ENCODE assay signal across 11 cellular contexts in the genomic region with DNA sequence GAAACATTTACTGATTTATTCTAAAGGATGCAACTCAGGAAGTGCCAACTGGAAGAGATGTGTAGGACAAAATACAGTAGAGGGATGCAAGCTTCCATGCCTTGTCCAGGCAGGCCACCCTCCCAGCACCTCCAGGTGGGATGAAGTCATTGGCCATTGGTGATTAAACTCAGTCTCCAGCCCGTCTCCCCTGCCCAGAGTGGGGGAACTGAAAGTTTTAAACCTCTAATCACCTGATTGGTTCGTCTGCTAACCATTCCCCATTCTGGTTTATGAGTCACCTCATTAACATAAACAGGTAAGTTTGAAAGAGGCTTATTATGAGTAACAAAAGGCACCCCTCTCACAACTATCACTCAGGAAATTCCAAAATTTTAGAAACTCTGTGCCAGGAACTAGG. TPM values are rescaled to one million over a fixed set of nuclear protein-coding genes. Genes with fewer than 3 reads are reported as not detected.
DNase-seq lines count a peak whose midpoint lies in the region; ATAC-seq, FAIRE-seq and TF ChIP-seq lines count a peak whose summit lies in the region.
"Had no signal": no experiment of that assay in that cellular context is flagged by ENCODE, and none has a peak within 500 bp of the region (broad histone marks: within the 10 kb centered on the region; RNA-seq: fewer than 3 reads in every experiment).

No MANE protein-coding gene starts in this region.

- H3K36me3 ChIP-seq in small intestine (ENCODE audit: control insufficient read depth in 2 of 2, insufficient read depth in 2 of 2, low read length in 2 of 2), result no peaks in the 10 kb centered on the region

- H3K4me1 Mint-ChIP-seq in activated naive CD4-positive, alpha-beta T cell treated with anti-CD3 and anti-CD28 coated beads, Interleukin-2, amount 50 U/mL, for 24 hours, result peaks cover 96% of the 10 kb centered on the region
- peaks cover 91% of the 10 kb centered on the region for H3K4me1 Mint-ChIP-seq in activated CD8-positive, alpha-beta T cell treated with anti-CD3 and anti-CD28 coated beads for 36 hours (ENCODE audit: low read depth)
- H3K4me1 Mint-ChIP-seq in stimulated activated naive B cell treated with anti-CD40 and anti-IgM and Interleukin-4, amounts not matched to agents 10 μg/mL and 1 μg/mL and 100 μg/mL, for 72 hours, result peaks cover 69 to 97% of the 10 kb centered on the region in 2 donors

- TF ChIP-seq CTCF in activated CD8-positive, alpha-beta T cell treated with anti-CD3 and anti-CD28 coated beads for 36 hours (IDR thresholded peaks at IDR 0.05), result no peak

- ATAC-seq in HG02588 (IDR thresholded peaks at IDR 0.05; ENCODE audit: unreplicated experiment), result peak; percentile 25
- ATAC-seq in activated CD8-positive, alpha-beta T cell treated with anti-CD3 and anti-CD28 coated beads for 36 hours, result peak; percentile 13
- ATAC-seq in stimulated activated naive B cell treated with anti-CD40 and anti-IgM and Interleukin-4, amounts not matched to agents 10 μg/mL and 1 μg/mL and 100 μg/mL, for 72 hours (replicated peaks), result peak; percentile 36 to 48

- peaks cover 0 to 16% of the 10 kb centered on the region in 2 donors for H3K4me1 ChIP-seq in small intestine (ENCODE audit: control insufficient read depth in 2 of 2, insufficient read depth in 1 of 2, low read depth in 1 of 2, low read length in 1 of 2)

- no peak for DNase-seq in activated naive CD4-positive, alpha-beta T cell (lab: John Stamatoyannopoulos, UW)
- DNase-seq in activated CD8-positive, alpha-beta T cell treated with anti-CD3 and anti-CD28 coated beads for 36 hours, result peak; percentile 28
- DNase-seq in stimulated activated naive B cell treated with anti-CD40 and anti-IgM and Interleukin-4, amounts not matched to agents 10 μg/mL and 1 μg/mL and 100 μg/mL, for 72 hours, result peak; percentile 35
- DNase-seq in small intestine, result no peak
- DNase-seq in NCI-H524 treated with DMSO at 0.1 percent for 48 hours (lab: John Stamatoyannopoulos, UW), result no peak
- DNase-seq in NCI-H1436 treated with DMSO at 0.1 percent for 48 hours (lab: John Stamatoyannopoulos, UW), result no peak
- DNase-seq: dorsolateral prefrontal cortex; NCI-H2029; stimulated activated naive CD4-positive, alpha-beta T cell had no signal

- H3K27ac Mint-ChIP-seq in activated naive CD4-positive, alpha-beta T cell treated with anti-CD3 and anti-CD28 coated beads, Interleukin-2, amount 50 U/mL, for 24 hours, result peak overlapping the region; percentile 87
- H3K27ac Mint-ChIP-seq in activated CD8-positive, alpha-beta T cell treated with anti-CD3 and anti-CD28 coated beads for 36 hours, result peak overlapping the region; percentile 97
- peak overlapping the region; percentile 76 for H3K27ac Mint-ChIP-seq in stimulated activated naive B cell treated with anti-CD40 and anti-IgM and Interleukin-4, amounts not matched to agents 10 μg/mL and 1 μg/mL and 100 μg/mL, for 72 hours

- no peak overlapping the region for H3K27ac ChIP-seq in small intestine (ENCODE audit: low read depth in 1 of 2, low read length in 1 of 2)
- H3K27ac ChIP-seq: dorsolateral prefrontal cortex had no signal

- 74 to 83% (median 77%) methylated on average over 2 of the region's 2 CpGs for WGBS in small intestine, 3 donors

- H3K27me3 ChIP-seq in small intestine (ENCODE audit: control insufficient read depth in 2 of 2, insufficient read depth in 2 of 2, low read length in 2 of 2), result no peaks in the 10 kb centered on the region
- H3K27me3 ChIP-seq: dorsolateral prefrontal cortex had no signal

- intact Hi-C loops in activated CD8-positive, alpha-beta T cell treated with anti-CD3 and anti-CD28 coated beads for 36 hours (cut with micrococcal nuclease), result no loop called here

- CTCF ChIA-PET in activated CD8-positive, alpha-beta T cell treated with anti-CD3 and anti-CD28 coated beads for 36 hours (lab: Charles Lee), result interaction anchor here (1.3 to 2.4 kb wide), 3 partner anchors 48 to 376 kb away, joined by 3 to 8 read pairs (median 4); a partner anchor contains a TSS

- no peaks in the 10 kb centered on the region for H3K9me3 ChIP-seq in small intestine (ENCODE audit: control insufficient read depth, low read depth)

- peaks cover 80% of the 10 kb centered on the region for H3K36me3 Mint-ChIP-seq in activated naive CD4-positive, alpha-beta T cell treated with anti-CD3 and anti-CD28 coated beads, Interleukin-2, amount 50 U/mL, for 24 hours
- H3K36me3 Mint-ChIP-seq in activated CD8-positive, alpha-beta T cell treated with anti-CD3 and anti-CD28 coated beads for 36 hours (ENCODE audit: low read depth), result peaks cover 81% of the 10 kb centered on the region
- H3K36me3 Mint-ChIP-seq in stimulated activated naive B cell treated with anti-CD40 and anti-IgM and Interleukin-4, amounts not matched to agents 10 μg/mL and 1 μg/mL and 100 μg/mL, for 72 hours, result peaks cover 49 to 75% of the 10 kb centered on the region in 2 donors

- H3K4me3 Mint-ChIP-seq in activated naive CD4-positive, alpha-beta T cell treated with anti-CD3 and anti-CD28 coated beads, Interleukin-2, amount 50 U/mL, for 24 hours, result peak overlapping the region; percentile 97
- H3K4me3 Mint-ChIP-seq in activated CD8-positive, alpha-beta T cell treated with anti-CD3 and anti-CD28 coated beads for 36 hours, result peak overlapping the region; percentile 47
- peak overlapping the region in 1 of 2 donors; percentile 26 for H3K4me3 Mint-ChIP-seq in stimulated activated naive B cell treated with anti-CD40 and anti-IgM and Interleukin-4, amounts not matched to agents 10 μg/mL and 1 μg/mL and 100 μg/mL, for 72 hours

- no peak for FAIRE-seq in small intestine (lab: Jason Lieb, UNC)

- POLR2A ChIA-PET in activated CD8-positive, alpha-beta T cell treated with anti-CD3 and anti-CD28 coated beads for 36 hours (lab: Charles Lee), result interaction anchor here (1.2 to 12.8 kb wide), 6 partner anchors 8 to 35 kb away, joined by 3 to 147 read pairs (median 28); a partner anchor contains a TSS

- H3K27me3 Mint-ChIP-seq in activated naive CD4-positive, alpha-beta T cell treated with anti-CD3 and anti-CD28 coated beads, Interleukin-2, amount 50 U/mL, for 24 hours, result no peaks in the 10 kb centered on the region
- no peaks in the 10 kb centered on the region for H3K27me3 Mint-ChIP-seq in activated CD8-positive, alpha-beta T cell treated with anti-CD3 and anti-CD28 coated beads for 36 hours
- H3K27me3 Mint-ChIP-seq in stimulated activated naive B cell treated with anti-CD40 and anti-IgM and Interleukin-4, amounts not matched to agents 10 μg/mL and 1 μg/mL and 100 μg/mL, for 72 hours, result no peaks in the 10 kb centered on the region

- H3K9me3 Mint-ChIP-seq in activated naive CD4-positive, alpha-beta T cell treated with anti-CD3 and anti-CD28 coated beads, Interleukin-2, amount 50 U/mL, for 24 hours, result peaks cover 8% of the 10 kb centered on the region
- H3K9me3 Mint-ChIP-seq in activated CD8-positive, alpha-beta T cell treated with anti-CD3 and anti-CD28 coated beads for 36 hours, result peaks cover 1% of the 10 kb centered on the region
- no peaks in the 10 kb centered on the region for H3K9me3 Mint-ChIP-seq in stimulated activated naive B cell treated with anti-CD40 and anti-IgM and Interleukin-4, amounts not matched to agents 10 μg/mL and 1 μg/mL and 100 μg/mL, for 72 hours

- no peak overlapping the region for H3K4me3 ChIP-seq in small intestine (ENCODE audit: low read depth in 1 of 2, low read length in 2 of 2)
- H3K4me3 ChIP-seq: dorsolateral prefrontal cortex had no signal

RNA-seq across cellular contexts. Expression of a gene that starts 8.1 kb away (rescaled TPM):
- total RNA-seq in activated CD8-positive, alpha-beta T cell treated with anti-CD3 and anti-CD28 coated beads for 36 hours, result 100 to 1,000 TPM; 135 to 141 TPM
- polyA plus RNA-seq in small intestine, result 10 to 100 TPM in 2 of 3 donors, 1 to 10 TPM in 1; 8.5 to 11.6 (median 10.3) TPM

Comparison
In these comparisons a context has a peak if more than half of its experiments do, and no peak if none do; other contexts are left out.
1. DNase-seq: peak in activated CD8-positive, alpha-beta T cell treated with anti-CD3 and anti-CD28 coated beads for 36 hours (single experiment) and stimulated activated naive B cell treated with anti-CD40 and anti-IgM and Interleukin-4, amounts not matched to agents 10 μg/mL and 1 μg/mL and 100 μg/mL, for 72 hours (single experiment); none in activated naive CD4-positive, alpha-beta T cell (0 of 4), small intestine (single experiment), NCI-H524 treated with DMSO at 0.1 percent for 48 hours (single experiment) and NCI-H1436 treated with DMSO at 0.1 percent for 48 hours (single experiment).
2. Peak in every context shown above with its lines, with median percentiles within 50 percentile points of each other: H3K27ac Mint-ChIP-seq and ATAC-seq.